17 cellular contexts compared by ENCODE assay signal in the genomic region with DNA sequence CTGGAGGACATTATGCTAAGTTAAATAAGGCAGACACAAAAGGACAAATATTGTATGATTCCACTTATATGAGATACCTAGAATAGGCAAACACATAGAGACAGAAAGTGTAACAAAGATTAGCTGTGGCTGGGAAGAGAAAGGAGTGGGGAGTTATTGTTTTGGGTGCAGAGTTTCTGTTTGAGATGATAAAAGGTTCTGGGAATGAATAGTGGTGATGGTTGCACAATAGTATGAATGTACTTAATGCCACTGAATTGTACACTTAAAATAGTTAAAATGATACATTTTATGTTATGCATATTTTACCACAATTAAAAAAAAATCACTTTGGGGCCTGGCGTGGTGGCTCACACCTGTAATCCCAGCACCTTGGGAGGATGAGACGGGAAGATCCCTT. TPM values are rescaled to one million over a fixed set of nuclear protein-coding genes. Genes with fewer than 3 reads are reported as not detected.
A peak's percentile ranks its signal among the peaks of the same experiment; 100 is the strongest.
DNase-seq lines count a peak whose midpoint lies in the region; ATAC-seq, FAIRE-seq and TF ChIP-seq lines count a peak whose summit lies in the region.
"Had no signal": no experiment of that assay in that cellular context is flagged by ENCODE, and none has a peak within 500 bp of the region (broad histone marks: within the 10 kb centered on the region; RNA-seq: fewer than 3 reads in every experiment).

No MANE protein-coding gene starts in this region.

- H3K9ac ChIP-seq in mammary epithelial cell (ENCODE audit: insufficient read depth, low read length) (no peak overlapping the region), IMR-90 (ENCODE audit: low read depth, low read length) (no peak overlapping the region), GM12878 (ENCODE audit: control insufficient read depth, insufficient read depth, low read length) (no peak overlapping the region)

- ATAC-seq in IMR-90 (ENCODE audit: low read depth) (no peak), GM12878 (peak; percentile 30), GM21717 (IDR thresholded peaks at IDR 0.05; ENCODE audit: unreplicated experiment) (no peak)

- H3K56ac ChIP-seq in IMR-90 (ENCODE audit: extremely low read depth, insufficient read depth, low read length) = no peak overlapping the region

- no peak overlapping the region for H3K23ac ChIP-seq in IMR-90 (ENCODE audit: low read depth, low read length)

- no peak overlapping the region for H4K8ac ChIP-seq in IMR-90 (ENCODE audit: low read depth in 2 of 2, low read length in 2 of 2)

- in situ Hi-C loops in mammary epithelial cell (cut with MboI; ENCODE audit: low sequenced_read_pairs in 2 of 2) (no loop called here), IMR-90 (cut with MboI; ENCODE audit: low sequenced_read_pairs) (no loop called here), GM12878 (cut with MboI) (no loop called here)

- no peak overlapping the region for H4K91ac ChIP-seq in IMR-90 (ENCODE audit: insufficient read depth, low read depth, low read length)

- H3K27me3 Mint-ChIP-seq in MCF 10A (ENCODE audit: insufficient read depth, unreplicated experiment) (no peaks in the 10 kb centered on the region), neural crest cell (ENCODE audit: low read depth) (no peaks in the 10 kb centered on the region)
- H3K27me3 Mint-ChIP-seq: CD4-positive, alpha-beta T cell had no signal

- RAD21 ChIA-PET in GM12878 (lab: Charles Lee; ENCODE audit: unreplicated experiment) = interaction anchor here (1.0 to 1.4 kb wide), 2 partner anchors 189 to 197 kb away, joined by 3 read pairs; no protein-coding TSS in a partner anchor

- no peak overlapping the region for H3K18ac ChIP-seq in IMR-90 (ENCODE audit: low read depth, low read length)

- no peak overlapping the region for H2BK5ac ChIP-seq in IMR-90 (ENCODE audit: low read depth, low read length, poor library complexity, severe bottlenecking)

- CTCF ChIA-PET in mammary epithelial cell (lab: Charles Lee; ENCODE audit: low non-redundant PET) = no interaction called here
- CTCF ChIA-PET in MCF 10A (lab: Yijun Ruan, JAX) = no interaction called here
- CTCF ChIA-PET in IMR-90 (lab: Yijun Ruan, JAX) = no interaction called here
- CTCF ChIA-PET in GM12878 (lab: Yijun Ruan, JAX) = interaction anchor here (0.9 to 1.9 kb wide), 4 partner anchors 18 to 195 kb away, joined by 3 to 4 read pairs (median 3); no protein-coding TSS in a partner anchor

- H3K9me3 Mint-ChIP-seq in MCF 10A (ENCODE audit: unreplicated experiment) (no peaks in the 10 kb centered on the region), neural crest cell (peaks cover 2% of the 10 kb centered on the region)
- H3K9me3 Mint-ChIP-seq: CD4-positive, alpha-beta T cell had no signal

- H2AFZ ChIP-seq in mammary epithelial cell (ENCODE audit: low read depth, low read length) (no peak overlapping the region), IMR-90 (replicated peaks; ENCODE audit: low read length, poor library complexity) (no peak overlapping the region), GM12878 (ENCODE audit: control insufficient read depth, low read depth, low read length) (no peak overlapping the region)

- TF ChIP-seq POLR2A in IMR-90 (IDR thresholded peaks at IDR 0.05; ENCODE audit: low read depth, low read length) (no peak), GM12878 (IDR thresholded peaks at IDR 0.05; ENCODE audit: low read depth, low read length) (no peak)

- H3K36me3 Mint-ChIP-seq in MCF 10A (ENCODE audit: insufficient read depth, unreplicated experiment) (no peaks in the 10 kb centered on the region), neural crest cell (ENCODE audit: low read depth) (no peaks in the 10 kb centered on the region)

- no peaks in the 10 kb centered on the region for H3K9me1 ChIP-seq in IMR-90 (ENCODE audit: insufficient read depth, low read length)

- H3K4me1 Mint-ChIP-seq in MCF 10A (ENCODE audit: insufficient read depth, unreplicated experiment) (no peaks in the 10 kb centered on the region), neural crest cell (peaks cover 5% of the 10 kb centered on the region)
- H3K4me1 Mint-ChIP-seq: B cell had no signal

- H3K4ac ChIP-seq in IMR-90 (ENCODE audit: low read depth, low read length) = no peak overlapping the region

- no peak overlapping the region for H3K4me3 Mint-ChIP-seq in MCF 10A (ENCODE audit: unreplicated experiment)
- no peak overlapping the region for H3K4me3 Mint-ChIP-seq in neural crest cell
- H3K4me3 Mint-ChIP-seq: B cell; CD4-positive, alpha-beta T cell had no signal

- H3K27ac Mint-ChIP-seq in MCF 10A (ENCODE audit: low read depth, unreplicated experiment) (no peak overlapping the region), neural crest cell (ENCODE audit: unreplicated experiment) (peak overlapping the region; percentile 27)
- H3K27ac Mint-ChIP-seq: B cell; CD4-positive, alpha-beta T cell had no signal

- H3K4me2 ChIP-seq in mammary epithelial cell (ENCODE audit: insufficient read depth, low read depth, low read length) (no peak overlapping the region), IMR-90 (ENCODE audit: low read depth, low read length) (no peak overlapping the region), GM12878 (ENCODE audit: control insufficient read depth, insufficient read depth) (no peak overlapping the region)

- FAIRE-seq in GM12878 (lab: Jason Lieb, UNC) = no peak
- FAIRE-seq: A204.1 had no signal

- no peaks in the 10 kb centered on the region for H3K36me3 ChIP-seq in mammary epithelial cell (ENCODE audit: insufficient read depth, low read length)
- no peaks in the 10 kb centered on the region for H3K36me3 ChIP-seq in IMR-90 (ENCODE audit: control insufficient read depth, insufficient read depth, low read length)
- H3K36me3 ChIP-seq in GM12878 (ENCODE audit: control insufficient read depth in 2 of 2, insufficient read depth in 2 of 2, low read length in 1 of 2) = no peaks in the 10 kb centered on the region

- H3K14ac ChIP-seq in IMR-90 (replicated peaks; ENCODE audit: low read depth, low read length) = no peak overlapping the region

- H2BK15ac ChIP-seq in IMR-90 (ENCODE audit: low read depth, low read length) = no peak overlapping the region

- intact Hi-C loops in mammary epithelial cell (cut with micrococcal nuclease) (no loop called here), MCF 10A (cut with micrococcal nuclease) (no loop called here), IMR-90 (cut with micrococcal nuclease) (no loop called here), GM12878 (cut with micrococcal nuclease; ENCODE audit: unreplicated experiment) (loop anchor here (5.0 kb wide), 1 partner anchor 196 kb away; no protein-coding TSS in a partner anchor)

- H3K79me2 ChIP-seq in mammary epithelial cell (ENCODE audit: insufficient read depth, low read length) (no peaks in the 10 kb centered on the region), GM12878 (ENCODE audit: control insufficient read depth, insufficient read depth, low read length) (no peaks in the 10 kb centered on the region)

- H2BK20ac ChIP-seq in IMR-90 (ENCODE audit: low read depth, low read length) = no peak overlapping the region

- H3K4me3 ChIP-seq in mammary epithelial cell (replicated peaks in 1 of 3; ENCODE audit: insufficient read depth in 1 of 3, low read depth in 2 of 3, low read length in 3 of 3) = no peak overlapping the region
- H3K4me3 ChIP-seq in IMR-90 (ENCODE audit: insufficient read depth, low read depth, low read length) = no peak overlapping the region
- H3K4me3 ChIP-seq in GM12878 = no peak overlapping the region

- H3K4me1 ChIP-seq in mammary epithelial cell (ENCODE audit: insufficient read depth, low read length) (peaks cover 13% of the 10 kb centered on the region), IMR-90 (ENCODE audit: control insufficient read depth, insufficient read depth, low read length) (no peaks in the 10 kb centered on the region), GM12878 (ENCODE audit: control insufficient read depth, insufficient read depth, low read length) (peaks cover 10% of the 10 kb centered on the region)

- no peaks in the 10 kb centered on the region for H3K27me3 ChIP-seq in mammary epithelial cell (ENCODE audit: insufficient read depth, low read length)
- no peaks in the 10 kb centered on the region; the same call in 1 of the 2 replicates for H3K27me3 ChIP-seq in IMR-90 (ENCODE audit: control insufficient read depth, insufficient read depth, low read length)
- H3K27me3 ChIP-seq in GM12878 (replicated peaks in 1 of 2; ENCODE audit: control insufficient read depth in 2 of 2, insufficient read depth in 2 of 2, low read length in 1 of 2) = no peaks in the 10 kb centered on the region

- no peaks in the 10 kb centered on the region for H3K9me3 ChIP-seq in mammary epithelial cell (replicated peaks; ENCODE audit: insufficient read depth, low read length)
- H3K9me3 ChIP-seq in IMR-90 (ENCODE audit: control insufficient read depth, insufficient read depth, low read length) = no peaks in the 10 kb centered on the region
- no peaks in the 10 kb centered on the region for H3K9me3 ChIP-seq in GM12878 (replicated peaks; ENCODE audit: control insufficient read depth, insufficient read depth, low read length)

- TF ChIP-seq EP300 in GM12878 (IDR thresholded peaks at IDR 0.05; ENCODE audit: borderline replicate concordance in 1 of 2, control insufficient read depth in 1 of 2, low read depth in 2 of 2, low read length in 2 of 2) = no peak

- H3K27ac ChIP-seq in mammary epithelial cell (ENCODE audit: insufficient read depth, low read depth, low read length) (no peak overlapping the region), IMR-90 (ENCODE audit: insufficient read depth, low read length) (no peak overlapping the region), GM12878 (ENCODE audit: control insufficient read depth, insufficient read depth) (no peak overlapping the region)
- H3K27ac ChIP-seq: HL-60 had no signal

- no peak overlapping the region for H2BK120ac ChIP-seq in IMR-90 (ENCODE audit: low read depth, low read length)

- H2AK5ac ChIP-seq in IMR-90 (ENCODE audit: low read depth, low read length) = no peak overlapping the region

- POLR2A ChIA-PET in MCF 10A (lab: Yijun Ruan, JAX) = no interaction called here
- POLR2A ChIA-PET in IMR-90 (lab: Charles Lee; ENCODE audit: unreplicated experiment) = no interaction called here
- POLR2A ChIA-PET in GM12878 (lab: Charles Lee) = interaction anchor here (0.7 kb wide), 1 partner anchor 122 kb away, joined by 4 read pairs; no protein-coding TSS in a partner anchor

- dilution Hi-C loops in mammary epithelial cell (cut with HindIII; ENCODE audit: low sequenced_read_pairs) (no loop called here), IMR-90 (cut with HindIII; ENCODE audit: low sequenced_read_pairs, unreplicated experiment) (no loop called here)

- TF ChIP-seq RAD21 in IMR-90 (IDR thresholded peaks at IDR 0.05; ENCODE audit: low read length) = no peak
- TF ChIP-seq RAD21 in GM12878 (IDR thresholded peaks at IDR 0.05; ENCODE audit: insufficient read depth, low read depth, low read length) = no peak

- H4K5ac ChIP-seq in IMR-90 (ENCODE audit: low read depth, low read length) = no peak overlapping the region

- peak; percentile 5 for DNase-seq in mammary epithelial cell
- no peak for DNase-seq in MCF 10A (ENCODE audit: unreplicated experiment)
- DNase-seq in IMR-90 = no peak
- no peak for DNase-seq in GM12878 (ENCODE audit: low read depth, low spot score)
- DNase-seq in neural crest cell (ENCODE audit: low read depth, low spot score) = no peak
- DNase-seq in NCI-H524 (lab: John Stamatoyannopoulos, UW) = no peak
- DNase-seq in iPS-NIHi11 (ENCODE audit: low spot score) = no peak
- DNase-seq: C1 segment of cervical spinal cord, Calu3, DMS 273 treated with DMSO at 0.1 percent for 48 hours, DMS79, HCEC 1CT had no signal

- H2AK9ac ChIP-seq in IMR-90 (replicated peaks; ENCODE audit: low read depth, low read length, poor library complexity) = no peak overlapping the region

- BruUV-seq in mammary epithelial cell (replicated peaks; lab: Mats Ljungman, UMichigan) (no TSS peak), MCF 10A (replicated peaks; lab: Mats Ljungman, UMichigan) (no TSS peak), IMR-90 (replicated peaks; lab: Mats Ljungman, UMichigan) (no TSS peak), GM12878 (replicated peaks; lab: Mats Ljungman, UMichigan) (no TSS peak)

- H3K79me1 ChIP-seq in IMR-90 (ENCODE audit: low read depth in 1 of 2, low read length in 2 of 2) = no peaks in the 10 kb centered on the region

- SMC1A ChIA-PET in GM12878 (lab: Charles Lee; ENCODE audit: uncharacterized antibody, unreplicated experiment) = interaction anchor here (0.6 to 1.9 kb wide), 7 partner anchors 9 to 192 kb away, joined by 3 to 6 read pairs (median 3); no protein-coding TSS in a partner anchor

- H4K20me1 ChIP-seq in mammary epithelial cell (ENCODE audit: insufficient read depth, low read length) (no peaks in the 10 kb centered on the region), IMR-90 (ENCODE audit: insufficient read depth, low read length) (no peaks in the 10 kb centered on the region), GM12878 (ENCODE audit: control insufficient read depth, insufficient read depth) (no peaks in the 10 kb centered on the region)

- WGBS in mammary epithelial cell (ENCODE audit: low coverage, missing lambda C conversion rate) = 100% methylated on average over 2 of the region's 2 CpGs
- no CpG with 5 or more reads among the region's 2 CpGs for WGBS in IMR-90 (ENCODE audit: extremely low coverage in 2 of 2, insufficient read length in 1 of 2), 2 experiments
- 77% methylated on average over 2 of the region's 2 CpGs for WGBS in GM12878 (ENCODE audit: insufficient coverage, insufficient replicate concordance, low lambda C conversion rate, missing lambda C conversion rate)

- TF ChIP-seq CTCF in mammary epithelial cell (conservative IDR thresholded peaks at IDR 0.05 in 1 of 2, IDR thresholded peaks at IDR 0.05 in 1 of 2; ENCODE audit: extremely low read depth in 1 of 2, insufficient read depth in 1 of 2, low read depth in 1 of 2, low read length in 2 of 2) (no peak), MCF 10A (IDR thresholded peaks at IDR 0.05; ENCODE audit: unreplicated experiment) (no peak), IMR-90 (conservative IDR thresholded peaks at IDR 0.05; ENCODE audit: low read depth, low read length) (no peak), GM12878 (IDR thresholded peaks at IDR 0.05 in 2 of 3, conservative IDR thresholded peaks at IDR 0.05 in 1 of 3; ENCODE audit: control insufficient read depth in 2 of 3, extremely low read depth in 1 of 3, insufficient read depth in 1 of 3, low read depth in 3 of 3, low read length in 3 of 3) (no peak), neural crest cell (conservative IDR thresholded peaks at IDR 0.05) (no peak)

RNA-seq across cellular contexts. Expression of a gene that starts 21.2 kb away (rescaled TPM):
- total RNA-seq in mammary epithelial cell (1 to 10 TPM; 3.5 to 4.0 TPM), MCF 10A (2022) (9.6 and 17.2 TPM in 2 replicates), IMR-90 (2012; rRNA removed) (0.54 and 1.7 TPM in 2 replicates), GM12878 (2014; rRNA removed) (13.6 and 17.3 TPM in 2 replicates), GM12878 (2014; rRNA removed; fragmentation: Illumina TruSeq; extraction: Trizol) (30.9 and 32.2 TPM in 2 replicates), GM12878 (2021) (22.8 and 28.8 TPM in 2 replicates), neural crest cell (1.0 and 1.6 TPM in 2 replicates)
- polyA plus RNA-seq in mammary epithelial cell (0.94 TPM), IMR-90 (2012; rRNA removed) (0.52 and 0.60 TPM in 2 replicates), GM12878 (2011; rRNA removed) (9.3 and 18.3 TPM in 2 replicates), GM12878 (2014; fragmentation: Illumina TruSeq; extraction: Trizol) (22.8 and 29.8 TPM in 2 replicates), GM12878 (2014; fragmentation: Nextera tagmentation; extraction: Ambion mirVana) (1 to 10 TPM; 9.0 to 9.6 TPM), GM12878 (2014; rRNA removed) (16.9 and 23.1 TPM in 2 replicates), GM12878 (2016; fragmentation: Nextera tagmentation; extraction: Ambion mirVana) (10 to 100 TPM; 27.1 to 27.5 TPM)
- polyA minus RNA-seq in mammary epithelial cell = 0.78 TPM
- 0.23 TPM in 2 replicates for polyA plus RNA-seq in IMR-90 (2012; cell fraction: cytosol; rRNA removed)
- 0.33 and 0.94 TPM in 2 replicates for polyA plus RNA-seq in IMR-90 (2012; cell fraction: nucleus; rRNA removed; ENCODE audit: low replicate concordance)
- total RNA-seq in GM12878 (2013; cell fraction: nucleolus; rRNA removed) = 65.5 and 71.3 TPM in 2 replicates
- 5.6 TPM for polyA plus RNA-seq in GM12878 (2011; ENCODE audit: low read depth)
- polyA plus RNA-seq in GM12878 (2011; cell fraction: cytosol; rRNA removed) = 2.5 and 2.9 TPM in 2 replicates
- 7.8 and 9.8 TPM in 2 replicates for polyA plus RNA-seq in GM12878 (2011; cell fraction: nucleus; rRNA removed)
- 11.3 and 12.3 TPM in 2 replicates for polyA plus RNA-seq in GM12878 (2012)
- 4.3 and 4.4 TPM in 2 replicates for polyA minus RNA-seq in GM12878 (2011; rRNA and poly(A)+ RNA removed)
- polyA minus RNA-seq in GM12878 (2011; cell fraction: cytosol; rRNA and poly(A)+ RNA removed) = 4.0 and 5.2 TPM in 2 replicates
- 8.1 and 16.4 TPM in 2 replicates for polyA minus RNA-seq in GM12878 (2011; cell fraction: nucleus; rRNA and poly(A)+ RNA removed)
